19 cellular contexts compared by ENCODE assay signal in genomic region chr2:152419944-152420813, GRCh38.
A peak's percentile ranks its signal among the peaks of the same experiment; 100 is the strongest.
DNase-seq lines count a peak whose midpoint lies in the region; ATAC-seq, FAIRE-seq and TF ChIP-seq lines count a peak whose summit lies in the region.
"Had no signal": no experiment of that assay in that cellular context is flagged by ENCODE, and none has a peak within 500 bp of the region (broad histone marks: within the 10 kb centered on the region; RNA-seq: fewer than 3 reads in every experiment).

No MANE protein-coding gene starts in this region.

- H3K27ac ChIP-seq in Panc1 (ENCODE audit: low read length) (peak overlapping the region; percentile 84), endodermal cell (ENCODE audit: low read depth, low read length) (no peak overlapping the region), spleen (peak overlapping the region in 5 of 8 donors; percentile 21 to 83 (median 78))

- TF ChIP-seq CTCF in Caco-2 (IDR thresholded peaks at IDR 0.05; ENCODE audit: insufficient read depth in 1 of 2, low read depth in 1 of 2, low read length in 1 of 2, severe bottlenecking in 1 of 2, unreplicated experiment in 1 of 2), result no peak
- no peak for TF ChIP-seq CTCF in Panc1 (IDR thresholded peaks at IDR 0.05)
- TF ChIP-seq CTCF in endodermal cell (conservative IDR thresholded peaks at IDR 0.05), result peak; percentile 20
- no peak for TF ChIP-seq CTCF in spleen (IDR thresholded peaks at IDR 0.05 in 8 of 11, conservative IDR thresholded peaks at IDR 0.05 in 3 of 11)

- BruUV-seq in Caco-2 (replicated peaks; lab: Mats Ljungman, UMichigan) (no TSS peak), Panc1 (replicated peaks; lab: Mats Ljungman, UMichigan) (no TSS peak)

- H3K4me3 Mint-ChIP-seq in Caco-2 (ENCODE audit: unreplicated experiment) (no peak overlapping the region), endodermal cell (no peak overlapping the region)
- H3K4me3 Mint-ChIP-seq: activated CD4-positive, alpha-beta memory T cell treated with anti-CD3 and anti-CD28 coated beads for 36 hours; neural crest cell had no signal

- H3K4me1 ChIP-seq in Caco-2 (peaks cover 23% of the 10 kb centered on the region), Panc1 (ENCODE audit: control insufficient read depth, insufficient read depth, low read length) (peaks cover 47% of the 10 kb centered on the region), endodermal cell (ENCODE audit: control insufficient read depth, insufficient read depth, low read length) (peaks cover 5% of the 10 kb centered on the region), spleen (peaks cover 6 to 37% (median 21%) of the 10 kb centered on the region in 6 donors)
- H3K4me1 ChIP-seq: colonic mucosa had no signal

- no peak for ATAC-seq in Panc1
- no peak for ATAC-seq in GM19395 (IDR thresholded peaks at IDR 0.05; ENCODE audit: unreplicated experiment)
- ATAC-seq in HG03280 (IDR thresholded peaks at IDR 0.05; ENCODE audit: unreplicated experiment), result no peak

- DNase-seq in Caco-2, result no peak
- no peak for DNase-seq in Panc1 (ENCODE audit: low read depth, low spot score)
- DNase-seq in endodermal cell, result no peak
- no peak for DNase-seq in spleen
- DNase-seq in urothelium cell line (ENCODE audit: low spot score), result no peak
- DNase-seq in activated CD4-positive, CD25-positive, alpha-beta regulatory T cell (lab: John Stamatoyannopoulos, UW), result no peak
- DNase-seq: activated CD4-positive, alpha-beta memory T cell treated with anti-CD3 and anti-CD28 coated beads for 36 hours; colonic mucosa; NCI-H1092 treated with DMSO at 0.1 percent for 48 hours; NCI-H345; T-helper 9 cell had no signal

- H3K9me3 ChIP-seq in Caco-2 (no peaks in the 10 kb centered on the region), Panc1 (ENCODE audit: control insufficient read depth, insufficient read depth, low read depth, low read length) (no peaks in the 10 kb centered on the region), endodermal cell (ENCODE audit: control insufficient read depth, low read length) (no peaks in the 10 kb centered on the region), spleen (no peaks in the 10 kb centered on the region)
- H3K9me3 ChIP-seq: colonic mucosa had no signal

- no peak for TF ChIP-seq POLR2A in spleen (IDR thresholded peaks at IDR 0.05)

- CTCF ChIA-PET in Caco-2 (lab: Charles Lee) (no interaction called here), Panc1 (lab: Charles Lee) (no interaction called here)

- H3K9me3 Mint-ChIP-seq in Caco-2 (ENCODE audit: unreplicated experiment) (no peaks in the 10 kb centered on the region), endodermal cell (no peaks in the 10 kb centered on the region)
- H3K9me3 Mint-ChIP-seq: activated CD4-positive, alpha-beta memory T cell treated with anti-CD3 and anti-CD28 coated beads for 36 hours; activated T-helper 2 cell treated with anti-CD3 and anti-CD28 coated beads, Interferon-gamma antibody, Interleukin-2, Interleukin-4, amounts not matched to agents 10 μg/mL and 5 μg/mL and 100 μg/mL, durations not matched to agents 14 hours and 24 hours and 36 hours; IgD-negative memory B cell; neural crest cell had no signal

- H3K27me3 Mint-ChIP-seq in Caco-2 (ENCODE audit: insufficient read depth, unreplicated experiment), result no peaks in the 10 kb centered on the region
- H3K27me3 Mint-ChIP-seq in endodermal cell (ENCODE audit: insufficient read depth), result peaks cover 3% of the 10 kb centered on the region
- H3K27me3 Mint-ChIP-seq: IgD-negative memory B cell had no signal

- in situ Hi-C loops in Panc1 (cut with HindIII; ENCODE audit: low pct_unique_long_range_greater_than_20kb, low sequenced_read_pairs), result no loop called here

- peaks cover 14% of the 10 kb centered on the region for H3K4me1 Mint-ChIP-seq in Caco-2 (ENCODE audit: low read depth, unreplicated experiment)
- H3K4me1 Mint-ChIP-seq in endodermal cell, result peaks cover 39% of the 10 kb centered on the region

- H3K36me3 ChIP-seq in Caco-2 (ENCODE audit: control insufficient read depth, insufficient read depth, low read length) (no peaks in the 10 kb centered on the region), Panc1 (ENCODE audit: control insufficient read depth, insufficient read depth, low read length) (no peaks in the 10 kb centered on the region), endodermal cell (ENCODE audit: control insufficient read depth, insufficient read depth, low read length) (no peaks in the 10 kb centered on the region), spleen (no peaks in the 10 kb centered on the region)
- H3K36me3 ChIP-seq: colonic mucosa had no signal

- no peak overlapping the region for H3K4me3 ChIP-seq in Caco-2 (ENCODE audit: low read depth, low read length)
- H3K4me3 ChIP-seq in Panc1 (ENCODE audit: low read depth in 2 of 2, low read length in 2 of 2), result no peak overlapping the region
- H3K4me3 ChIP-seq in endodermal cell (ENCODE audit: low read length), result no peak overlapping the region
- H3K4me3 ChIP-seq in spleen, result no peak overlapping the region
- H3K4me3 ChIP-seq: colonic mucosa, lung, skin epidermis had no signal

- H3K27me3 ChIP-seq in Caco-2 (replicated peaks; ENCODE audit: control insufficient read depth, insufficient read depth, low read length) (no peaks in the 10 kb centered on the region), Panc1 (ENCODE audit: control insufficient read depth, insufficient read depth, low read length) (no peaks in the 10 kb centered on the region), endodermal cell (ENCODE audit: control insufficient read depth, insufficient read depth, low read length, poor library complexity, severe bottlenecking) (no peaks in the 10 kb centered on the region), spleen (replicated peaks in 1 of 7) (no peaks in the 10 kb centered on the region)
- H3K27me3 ChIP-seq: colonic mucosa had no signal

- H3K36me3 Mint-ChIP-seq in Caco-2 (ENCODE audit: insufficient read depth, unreplicated experiment) (peaks cover 5% of the 10 kb centered on the region), endodermal cell (ENCODE audit: low read depth) (no peaks in the 10 kb centered on the region)
- H3K36me3 Mint-ChIP-seq: activated CD4-positive, alpha-beta memory T cell treated with anti-CD3 and anti-CD28 coated beads for 36 hours; IgD-negative memory B cell had no signal

- intact Hi-C loops in Caco-2 (cut with micrococcal nuclease; ENCODE audit: unreplicated experiment) (no loop called here), Panc1 (cut with micrococcal nuclease; ENCODE audit: unreplicated experiment) (no loop called here), spleen (cut with DNase I; ENCODE audit: low total_unique reads) (no loop called here)

- no peak overlapping the region for H3K9ac ChIP-seq in endodermal cell (ENCODE audit: extremely low read depth, low read length, poor library complexity, severe bottlenecking)

- peak overlapping the region; percentile 9 for H3K27ac Mint-ChIP-seq in Caco-2 (ENCODE audit: unreplicated experiment)
- no peak overlapping the region for H3K27ac Mint-ChIP-seq in endodermal cell
- H3K27ac Mint-ChIP-seq: activated CD4-positive, alpha-beta memory T cell treated with anti-CD3 and anti-CD28 coated beads for 36 hours; activated T-helper 2 cell treated with anti-CD3 and anti-CD28 coated beads, Interferon-gamma antibody, Interleukin-2, Interleukin-4, amounts not matched to agents 10 μg/mL and 5 μg/mL and 100 μg/mL, durations not matched to agents 14 hours and 24 hours and 36 hours; IgD-negative memory B cell had no signal

- POLR2A ChIA-PET in Caco-2 (lab: Charles Lee) (no interaction called here), Panc1 (lab: Charles Lee) (interaction anchor here (0.5 kb wide), 1 partner anchor 11 kb away, joined by 3 read pairs; no protein-coding TSS in a partner anchor)

- WGBS in endodermal cell (ENCODE audit: insufficient coverage in 1 of 2, insufficient read length in 1 of 2), 2 experiments, result 90 to 95% methylated on average over 4 to 7 of the region's 7 CpGs
- 65 to 84% (median 74%) methylated on average over 7 of the region's 7 CpGs for WGBS in spleen, 5 donors

- FAIRE-seq in urothelium cell line (lab: Jason Lieb, UNC), result no peak
- FAIRE-seq: RCC 7860 had no signal
